13 cellular contexts compared by ENCODE assay signal in genomic region chr3:188635258-188636038, GRCh38.
DNase-seq lines count a peak whose midpoint lies in the region; ATAC-seq and TF ChIP-seq lines count a peak whose summit lies in the region.
"Had no signal": no experiment of that assay in that cellular context is flagged by ENCODE, and none has a peak within 500 bp of the region (broad histone marks: within the 10 kb centered on the region; RNA-seq: fewer than 3 reads in every experiment).

No MANE protein-coding gene starts in this region.

- no peak overlapping the region for H3K4me3 ChIP-seq in right cardiac atrium (ENCODE audit: low read length)
- no peak overlapping the region for H3K4me3 ChIP-seq in tibial artery
- H3K4me3 ChIP-seq: colonic mucosa had no signal

- H3K4me1 ChIP-seq in right cardiac atrium (ENCODE audit: control insufficient read depth, insufficient read depth, low read length) (no peaks in the 10 kb centered on the region), tibial artery (peaks cover 0 to 54% (median 15%) of the 10 kb centered on the region in 4 donors)
- H3K4me1 ChIP-seq: colonic mucosa had no signal

- DNase-seq in NCI-H2029 (lab: John Stamatoyannopoulos, UW) (peak; percentile 8), NCI-H2029 treated with DMSO at 0.1 percent for 48 hours (lab: John Stamatoyannopoulos, UW) (no peak), astrocyte of the hippocampus (ENCODE audit: low read depth, low spot score) (peak; percentile 83), right cardiac atrium (no peak), tibial artery (no peak), NOMO-1 treated with DMSO at 0.1 percent for 48 hours (lab: John Stamatoyannopoulos, UW; ENCODE audit: unreplicated experiment) (no peak)
- DNase-seq: 8988T; activated naive CD4-positive, alpha-beta T cell treated with anti-CD3 and anti-CD28 coated beads, Interleukin-2, amount 50 U/mL, for 16 hours; colonic mucosa; NCI-H69; SIG-M5 had no signal

- no peak for TF ChIP-seq CTCF in tibial artery (IDR thresholded peaks at IDR 0.05)

- H3K36me3 ChIP-seq in tibial artery: no peaks in the 10 kb centered on the region
- H3K36me3 ChIP-seq: colonic mucosa had no signal

- peak in 1 of 2 donors; percentile 48 for ATAC-seq in right cardiac atrium
- no peak for ATAC-seq in GM18520 (IDR thresholded peaks at IDR 0.05; ENCODE audit: unreplicated experiment)
- ATAC-seq in GM21825 (IDR thresholded peaks at IDR 0.05; ENCODE audit: unreplicated experiment): no peak

- H3K9me3 ChIP-seq in right cardiac atrium (ENCODE audit: control insufficient read depth, low read length): no peaks in the 10 kb centered on the region
- no peaks in the 10 kb centered on the region for H3K9me3 ChIP-seq in tibial artery
- H3K9me3 ChIP-seq: colonic mucosa had no signal

- H3K27me3 ChIP-seq in right cardiac atrium (ENCODE audit: control insufficient read depth, insufficient read depth) (no peaks in the 10 kb centered on the region), tibial artery (no peaks in the 10 kb centered on the region)
- H3K27me3 ChIP-seq: colonic mucosa had no signal

- intact Hi-C loops in right cardiac atrium (cut with DNase I): no loop called here
- intact Hi-C loops in tibial artery (cut with DNase I; ENCODE audit: low total_unique reads): no loop called here

- WGBS in right cardiac atrium: 43% methylated on average over 10 of the region's 10 CpGs

- H3K27ac ChIP-seq in right cardiac atrium (ENCODE audit: low read length): peak overlapping the region; percentile 20
- peak overlapping the region; percentile 48 to 57 for H3K27ac ChIP-seq in tibial artery
- H3K27ac ChIP-seq: colonic mucosa had no signal

Comparison
In these comparisons a context has a peak if more than half of its experiments do, and no peak if none do; other contexts are left out.
1. DNase-seq: peak in NCI-H2029 (single experiment) and astrocyte of the hippocampus (single experiment); none in NCI-H2029 treated with DMSO at 0.1 percent for 48 hours (single experiment), right cardiac atrium (0 of 3), tibial artery (0 of 2) and NOMO-1 treated with DMSO at 0.1 percent for 48 hours (single experiment).